8 cellular contexts compared by ENCODE assay signal in the genomic region with DNA sequence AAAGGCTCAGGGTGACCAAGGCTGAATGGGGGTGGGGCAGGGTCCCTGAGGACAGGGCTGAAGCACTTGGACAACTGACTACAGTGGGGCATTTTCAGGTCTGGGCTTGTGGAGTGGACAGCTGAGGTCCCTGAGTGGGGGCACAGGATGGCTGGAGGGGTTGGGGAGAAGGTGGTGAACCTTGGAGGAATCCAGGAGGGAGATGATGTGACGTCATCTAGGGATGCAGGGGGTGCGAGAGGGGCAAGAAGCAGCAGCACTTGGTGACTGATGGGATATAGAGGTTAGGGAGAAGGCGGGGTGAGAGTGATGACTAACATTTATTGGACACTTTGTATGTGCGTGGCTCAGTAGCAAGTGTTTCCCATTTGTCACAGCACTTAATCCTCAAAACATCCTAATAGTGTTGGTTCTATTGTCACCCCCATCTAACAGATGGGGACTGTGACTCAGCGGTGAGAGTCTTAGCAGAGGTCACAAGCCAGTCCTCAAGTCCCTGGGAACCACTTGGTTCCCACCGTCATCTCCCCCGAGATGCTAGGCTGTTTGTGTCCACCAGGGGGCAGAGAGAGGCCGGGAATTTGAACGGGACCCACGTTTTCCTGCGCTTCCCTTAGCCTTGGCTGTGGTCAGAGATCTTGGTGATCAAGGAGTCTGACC. TPM values are rescaled to one million over a fixed set of nuclear protein-coding genes. Genes with fewer than 3 reads are reported as not detected.
DNase-seq lines count a peak whose midpoint lies in the region; ATAC-seq and TF ChIP-seq lines count a peak whose summit lies in the region.

No MANE protein-coding gene starts in this region.

- ATAC-seq in GM21529 (IDR thresholded peaks at IDR 0.05; ENCODE audit: unreplicated experiment) (peak; percentile 47), PC-3 (peak; percentile 76)
- peak; percentile 70 for ATAC-seq in activated T-helper 17 cell treated with anti-CD3 and anti-CD28 coated beads, Interleukin-2, amount 50 U/mL, for 72 hours (replicated peaks)

- no peaks in the 10 kb centered on the region for H3K9me3 Mint-ChIP-seq in activated T-helper 17 cell treated with anti-CD3 and anti-CD28 coated beads, Interleukin-2, amount 50 U/mL, for 72 hours
- H3K9me3 Mint-ChIP-seq in neural progenitor cell, result no peaks in the 10 kb centered on the region

- H3K4me1 Mint-ChIP-seq in activated T-helper 17 cell treated with anti-CD3 and anti-CD28 coated beads, Interleukin-2, amount 50 U/mL, for 72 hours, result peaks cover 10% of the 10 kb centered on the region
- peaks cover 14% of the 10 kb centered on the region for H3K4me1 Mint-ChIP-seq in neural progenitor cell

- no peaks in the 10 kb centered on the region for H3K36me3 Mint-ChIP-seq in activated T-helper 17 cell treated with anti-CD3 and anti-CD28 coated beads, Interleukin-2, amount 50 U/mL, for 72 hours (ENCODE audit: low read depth)
- no peaks in the 10 kb centered on the region for H3K36me3 Mint-ChIP-seq in neural progenitor cell

- H2AFZ ChIP-seq in PC-3 (ENCODE audit: low read length) (0 out of 2 replicates have a peak overlapping the region, but pooled peaks have one; percentile 57), neural progenitor cell (replicated peaks) (no peak overlapping the region)

- DNase-seq in Daoy (ENCODE audit: low read depth) (peak; percentile 86), HuH-7.5 (ENCODE audit: low spot score) (peak; percentile 63), PC-3 (peak; percentile 89), fibroblast of peridontal ligament (ENCODE audit: extremely low read depth) (peak; percentile 69), neural progenitor cell (ENCODE audit: low spot score) (peak; percentile 79), ureter (ENCODE audit: low spot score) (peak; percentile 91)

- BruUV-seq in PC-3 (replicated peaks; lab: Mats Ljungman, UMichigan), result no TSS peak

- CTCF ChIA-PET in PC-3 (lab: Charles Lee), result interaction anchor here (1.1 to 1.8 kb wide), 2 partner anchors 86 to 103 kb away, joined by 5 read pairs; no protein-coding TSS in a partner anchor

- H3K9me3 ChIP-seq in PC-3 (ENCODE audit: low read length) (no peaks in the 10 kb centered on the region), neural progenitor cell (ENCODE audit: low read depth) (no peaks in the 10 kb centered on the region)

- H3K27me3 Mint-ChIP-seq in activated T-helper 17 cell treated with anti-CD3 and anti-CD28 coated beads, Interleukin-2, amount 50 U/mL, for 72 hours, result peaks cover 12% of the 10 kb centered on the region
- H3K27me3 Mint-ChIP-seq in neural progenitor cell (ENCODE audit: insufficient read depth, low read depth), result peaks cover 11% of the 10 kb centered on the region

- intact Hi-C loops in PC-3 (cut with micrococcal nuclease), result loop anchor here (1.0 to 2.0 kb wide), 4 partner anchors 86 to 216 kb away; no protein-coding TSS in a partner anchor

- H3K27me3 ChIP-seq in PC-3 (ENCODE audit: low read length), result no peaks in the 10 kb centered on the region
- peaks cover 5% of the 10 kb centered on the region for H3K27me3 ChIP-seq in neural progenitor cell

- H3F3A ChIP-seq in PC-3 (ENCODE audit: low read length, unreplicated experiment) (no peaks in the 10 kb centered on the region), neural progenitor cell (ENCODE audit: low read depth) (no peaks in the 10 kb centered on the region)

- H3K4me3 ChIP-seq in PC-3 (ENCODE audit: low read length), result no peak overlapping the region
- no peak overlapping the region for H3K4me3 ChIP-seq in neural progenitor cell

- H3K9ac ChIP-seq in PC-3 (ENCODE audit: low read length) (peak overlapping the region; percentile 59), neural progenitor cell (no peak overlapping the region)

- H3K27ac ChIP-seq in PC-3 (ENCODE audit: low read length) (peak overlapping the region; percentile 70), neural progenitor cell (no peak overlapping the region)

- POLR2A ChIA-PET in PC-3 (lab: Charles Lee; ENCODE audit: unreplicated experiment), result no interaction called here

- H3K36me3 ChIP-seq in PC-3 (ENCODE audit: low read depth, low read length) (no peaks in the 10 kb centered on the region), neural progenitor cell (no peaks in the 10 kb centered on the region)

- H3K79me2 ChIP-seq in PC-3 (ENCODE audit: low read length) (no peaks in the 10 kb centered on the region), neural progenitor cell (ENCODE audit: low read depth) (no peaks in the 10 kb centered on the region)

- H3K4me2 ChIP-seq in PC-3 (ENCODE audit: low read length) (peak overlapping the region; percentile 38), neural progenitor cell (no peak overlapping the region)

- TF ChIP-seq CTCF in PC-3 (conservative IDR thresholded peaks at IDR 0.05; ENCODE audit: low read depth, low read length), result peak; percentile 75
- TF ChIP-seq CTCF in neural progenitor cell (IDR thresholded peaks at IDR 0.05), result peak; percentile 78

- H3K9me2 ChIP-seq in PC-3 (replicated peaks; ENCODE audit: low read length), result no peaks in the 10 kb centered on the region

- H3K4me1 ChIP-seq in PC-3 (ENCODE audit: insufficient read depth, low read length), result peaks cover 44% of the 10 kb centered on the region
- H3K4me1 ChIP-seq in neural progenitor cell, result no peaks in the 10 kb centered on the region

- peak overlapping the region; percentile 71 for H3K4me3 Mint-ChIP-seq in activated T-helper 17 cell treated with anti-CD3 and anti-CD28 coated beads, Interleukin-2, amount 50 U/mL, for 72 hours
- H3K4me3 Mint-ChIP-seq in neural progenitor cell, result peak overlapping the region; percentile 50

- peak overlapping the region; percentile 62 for H3K27ac Mint-ChIP-seq in activated T-helper 17 cell treated with anti-CD3 and anti-CD28 coated beads, Interleukin-2, amount 50 U/mL, for 72 hours
- H3K27ac Mint-ChIP-seq in neural progenitor cell, result peak overlapping the region; percentile 90

- H4K20me1 ChIP-seq in PC-3 (ENCODE audit: low read length), result no peaks in the 10 kb centered on the region
- H4K20me1 ChIP-seq in neural progenitor cell (ENCODE audit: low read depth), result no peaks in the 10 kb centered on the region

RNA-seq across cellular contexts. Expression of a gene that starts 27.9 kb away (rescaled TPM):
- total RNA-seq in Daoy (2014; rRNA removed; shearing (Covaris generic)), result 0.51 and 0.86 TPM in 2 replicates
- 3.3 and 4.7 TPM in 2 replicates for total RNA-seq in PC-3 (2014; rRNA removed)
- total RNA-seq in activated T-helper 17 cell treated with anti-CD3 and anti-CD28 coated beads, Interleukin-2, amount 50 U/mL, for 72 hours, result under 1 TPM; 0.08 to 0.37 TPM
- total RNA-seq in neural progenitor cell (ENCODE audit: low replicate concordance), result 0.24 and 0.28 TPM in 2 replicates
- total RNA-seq in ureter, result 3.7 TPM

RNA-seq across cellular contexts. Expression of a gene that starts 45.4 kb away (rescaled TPM):
- total RNA-seq in Daoy (2014; rRNA removed; shearing (Covaris generic)), result 2.9 and 3.8 TPM in 2 replicates
- total RNA-seq in PC-3 (2014; rRNA removed), result 0.98 and 3.9 TPM in 2 replicates
- total RNA-seq in activated T-helper 17 cell treated with anti-CD3 and anti-CD28 coated beads, Interleukin-2, amount 50 U/mL, for 72 hours, result 1 to 10 TPM in 1 of 2 donors, under 1 TPM in 1; 0.69 to 1.1 TPM
- 2.1 TPM in 2 replicates for total RNA-seq in neural progenitor cell (ENCODE audit: low replicate concordance)
- 1.1 TPM for total RNA-seq in ureter
